ENCODE assay signal across 9 cellular contexts in the genomic region with DNA sequence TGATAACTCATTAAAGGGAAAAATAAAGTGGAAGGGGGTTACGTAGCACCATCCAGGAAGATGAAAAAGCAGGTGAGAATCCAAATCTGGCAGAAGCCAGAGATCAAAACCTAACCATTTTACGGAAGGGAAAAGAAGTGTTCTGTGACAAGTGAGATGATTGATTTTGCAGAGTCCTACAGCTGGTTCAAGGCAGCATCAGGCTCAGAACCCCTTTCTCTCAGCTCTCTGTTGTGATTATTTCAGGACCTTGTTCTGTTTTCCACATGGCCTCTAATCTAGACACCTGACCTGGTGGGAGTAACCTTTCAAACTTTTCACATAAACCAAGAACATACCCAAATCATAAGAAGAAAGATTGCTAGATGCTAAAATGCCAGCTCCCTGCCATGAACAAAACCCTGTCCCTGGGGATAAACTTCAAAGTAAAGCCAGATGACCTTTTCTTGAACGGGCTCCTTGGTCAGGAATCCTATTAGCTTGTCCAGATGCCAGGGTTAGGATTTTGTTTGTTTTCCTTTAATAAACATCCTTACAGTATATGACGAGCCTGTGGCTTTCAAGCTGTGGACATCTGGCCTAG. TPM values are rescaled to one million over a fixed set of nuclear protein-coding genes. Genes with fewer than 3 reads are reported as not detected.
A peak's percentile ranks its signal among the peaks of the same experiment; 100 is the strongest.
DNase-seq lines count a peak whose midpoint lies in the region; ATAC-seq and TF ChIP-seq lines count a peak whose summit lies in the region.
"Had no signal": no experiment of that assay in that cellular context is flagged by ENCODE, and none has a peak within 500 bp of the region (broad histone marks: within the 10 kb centered on the region; RNA-seq: fewer than 3 reads in every experiment).

No MANE protein-coding gene starts in this region.

- H3K27ac ChIP-seq in CD8-positive, alpha-beta memory T cell (ENCODE audit: low read depth, low read length): peak overlapping the region; percentile 72
- H3K27ac ChIP-seq in Karpas-422 (ENCODE audit: low read length) (no peak overlapping the region), caudate nucleus (ENCODE audit: low read depth, low read length) (peak overlapping the region; percentile 14), parathyroid adenoma (peak overlapping the region; percentile 61), neural progenitor cell (no peak overlapping the region)

- no peak for DNase-seq in CD8-positive, alpha-beta memory T cell
- DNase-seq in Karpas-422 (no peak), caudate nucleus (lab: John Stamatoyannopoulos, UW) (no peak), omental fat pad (ENCODE audit: low spot score) (no peak), neural progenitor cell (ENCODE audit: low spot score) (no peak)
- no peak for DNase-seq in effector CD4-positive, alpha-beta T cell
- DNase-seq: NCI-H1048 had no signal

- H3K36me3 Mint-ChIP-seq in CD8-positive, alpha-beta memory T cell: peaks cover 3 to 33% (median 7%) of the 10 kb centered on the region in 3 donors
- H3K36me3 Mint-ChIP-seq in neural progenitor cell: peaks cover 2% of the 10 kb centered on the region

- no peaks in the 10 kb centered on the region for H3K9me3 ChIP-seq in CD8-positive, alpha-beta memory T cell (ENCODE audit: low read length)
- H3K9me3 ChIP-seq in Karpas-422 (ENCODE audit: low read length): no peaks in the 10 kb centered on the region
- no peaks in the 10 kb centered on the region for H3K9me3 ChIP-seq in parathyroid adenoma (ENCODE audit: control insufficient read depth, low read length)
- no peaks in the 10 kb centered on the region for H3K9me3 ChIP-seq in neural progenitor cell (ENCODE audit: low read depth)

- CTCF ChIA-PET in CD8-positive, alpha-beta memory T cell (lab: Charles Lee): interaction anchor here (0.9 to 8.2 kb wide), 5 partner anchors 12 to 149 kb away, joined by 3 to 60 read pairs (median 4); a partner anchor contains a TSS

- peaks cover 65% of the 10 kb centered on the region for H4K20me1 ChIP-seq in Karpas-422 (ENCODE audit: insufficient read depth, low read depth, low read length)
- peaks cover 6% of the 10 kb centered on the region for H4K20me1 ChIP-seq in neural progenitor cell (ENCODE audit: low read depth)

- no peak for ATAC-seq in GM19395 (IDR thresholded peaks at IDR 0.05; ENCODE audit: unreplicated experiment)
- no peak for ATAC-seq in omental fat pad (ENCODE audit: low FRiP score)

- peak overlapping the region; percentile 18 for H3K4me3 ChIP-seq in CD8-positive, alpha-beta memory T cell (ENCODE audit: low read length)
- H3K4me3 ChIP-seq in Karpas-422 (ENCODE audit: low read length) (no peak overlapping the region), parathyroid adenoma (ENCODE audit: low read depth, low read length) (no peak overlapping the region), neural progenitor cell (no peak overlapping the region)

- no peaks in the 10 kb centered on the region for H3K36me3 ChIP-seq in CD8-positive, alpha-beta memory T cell (ENCODE audit: insufficient read depth, low read length)
- 0 out of 2 replicates have a peak, but pooled peaks cover 9% of the 10 kb centered on the region for H3K36me3 ChIP-seq in Karpas-422 (ENCODE audit: insufficient read depth, low read length)
- H3K36me3 ChIP-seq in parathyroid adenoma (ENCODE audit: control insufficient read depth, insufficient read depth, low read length): no peaks in the 10 kb centered on the region
- no peaks in the 10 kb centered on the region for H3K36me3 ChIP-seq in neural progenitor cell

- H3K27me3 Mint-ChIP-seq in CD8-positive, alpha-beta memory T cell: no peaks in the 10 kb centered on the region
- H3K27me3 Mint-ChIP-seq in neural progenitor cell (ENCODE audit: insufficient read depth, low read depth): peaks cover 18% of the 10 kb centered on the region

- no peaks in the 10 kb centered on the region for H3K9me3 Mint-ChIP-seq in CD8-positive, alpha-beta memory T cell
- H3K9me3 Mint-ChIP-seq in neural progenitor cell: no peaks in the 10 kb centered on the region

- H3K4me2 ChIP-seq in Karpas-422 (ENCODE audit: low read depth, low read length, poor library complexity, severe bottlenecking) (peak overlapping the region; percentile 45), parathyroid adenoma (ENCODE audit: low read length) (no peak overlapping the region), neural progenitor cell (no peak overlapping the region)

- POLR2A ChIA-PET in CD8-positive, alpha-beta memory T cell (lab: Charles Lee): no interaction called here

- 0 out of 2 replicates have a peak, but pooled peaks cover 3% of the 10 kb centered on the region for H3K79me2 ChIP-seq in Karpas-422 (ENCODE audit: low read length)
- no peaks in the 10 kb centered on the region for H3K79me2 ChIP-seq in parathyroid adenoma
- no peaks in the 10 kb centered on the region for H3K79me2 ChIP-seq in neural progenitor cell (ENCODE audit: low read depth)

- H3K9me2 ChIP-seq in Karpas-422 (replicated peaks; ENCODE audit: insufficient read depth, low read length): no peaks in the 10 kb centered on the region

- H3K9ac ChIP-seq in Karpas-422 (ENCODE audit: low read length) (no peak overlapping the region), parathyroid adenoma (no peak overlapping the region), neural progenitor cell (no peak overlapping the region)

- peak overlapping the region; percentile 90 to 99 (median 96) for H3K27ac Mint-ChIP-seq in CD8-positive, alpha-beta memory T cell
- no peak overlapping the region for H3K27ac Mint-ChIP-seq in neural progenitor cell

- H3K4me3 Mint-ChIP-seq in CD8-positive, alpha-beta memory T cell: peak overlapping the region; percentile 77 to 99 (median 82)
- no peak overlapping the region for H3K4me3 Mint-ChIP-seq in neural progenitor cell

- peaks cover 74 to 84% (median 74%) of the 10 kb centered on the region in 3 donors for H3K4me1 Mint-ChIP-seq in CD8-positive, alpha-beta memory T cell
- H3K4me1 Mint-ChIP-seq in neural progenitor cell: peaks cover 46% of the 10 kb centered on the region

- TF ChIP-seq CTCF in parathyroid adenoma (IDR thresholded peaks at IDR 0.05) (no peak), omental fat pad (IDR thresholded peaks at IDR 0.05) (no peak), neural progenitor cell (IDR thresholded peaks at IDR 0.05) (no peak)

- peaks cover 70% of the 10 kb centered on the region for H3K4me1 ChIP-seq in CD8-positive, alpha-beta memory T cell (ENCODE audit: insufficient read depth, low read length)
- H3K4me1 ChIP-seq in Karpas-422 (ENCODE audit: low read length): peaks cover 55% of the 10 kb centered on the region
- no peaks in the 10 kb centered on the region for H3K4me1 ChIP-seq in parathyroid adenoma
- peaks cover 45% of the 10 kb centered on the region for H3K4me1 ChIP-seq in neural progenitor cell

- H2AFZ ChIP-seq in Karpas-422 (ENCODE audit: low read length) (no peak overlapping the region), parathyroid adenoma (no peak overlapping the region), neural progenitor cell (replicated peaks) (no peak overlapping the region)

- no peaks in the 10 kb centered on the region for H3K27me3 ChIP-seq in CD8-positive, alpha-beta memory T cell (ENCODE audit: insufficient read depth, low read length, poor library complexity, severe bottlenecking)
- no peaks in the 10 kb centered on the region; the same call in 1 of the 2 replicates for H3K27me3 ChIP-seq in Karpas-422 (ENCODE audit: low read length)
- H3K27me3 ChIP-seq in parathyroid adenoma (ENCODE audit: control insufficient read depth, insufficient read depth, low read length): peaks cover 4% of the 10 kb centered on the region
- H3K27me3 ChIP-seq in neural progenitor cell: peaks cover 25% of the 10 kb centered on the region

- H3F3A ChIP-seq in neural progenitor cell (ENCODE audit: low read depth): peaks cover 27% of the 10 kb centered on the region

RNA-seq across cellular contexts. Expression of a gene that starts 5.9 kb away (rescaled TPM):
- 10 to 100 TPM; 68.5 to 69.8 TPM for total RNA-seq in CD8-positive, alpha-beta memory T cell
- 3.0 TPM for polyA plus RNA-seq in CD8-positive, alpha-beta memory T cell
- total RNA-seq in Karpas-422 (2014; rRNA removed; shearing (Covaris generic); ENCODE audit: low replicate concordance): 23.6 and 26.6 TPM in 2 replicates
- total RNA-seq in omental fat pad: 10 to 100 TPM in 3 of 4 donors, 1 to 10 TPM in 1; 9.2 to 71.4 (median 41.4) TPM
- total RNA-seq in neural progenitor cell (ENCODE audit: low replicate concordance): 0.34 and 1.5 TPM in 2 replicates

Comparison
In these comparisons a context has a peak if more than half of its experiments do, and no peak if none do; other contexts are left out.
1. H3K27ac ChIP-seq: peak in CD8-positive, alpha-beta memory T cell (single experiment), caudate nucleus (single experiment) and parathyroid adenoma (single experiment); none in Karpas-422 (single experiment) and neural progenitor cell (single experiment).